10 cellular contexts compared by ENCODE assay signal in genomic region chr17:76560877-76561221, GRCh38. TPM values are rescaled to one million over a fixed set of nuclear protein-coding genes. Genes with fewer than 3 reads are reported as not detected.
DNase-seq lines count a peak whose midpoint lies in the region; TF ChIP-seq lines count a peak whose summit lies in the region.
"Had no signal": no experiment of that assay in that cellular context is flagged by ENCODE, and none has a peak within 500 bp of the region (broad histone marks: within the 10 kb centered on the region; RNA-seq: fewer than 3 reads in every experiment).

No MANE protein-coding gene starts in this region.

- TF ChIP-seq POLR2A in Peyer's patch (IDR thresholded peaks at IDR 0.05): no peak
- TF ChIP-seq POLR2A in spleen (IDR thresholded peaks at IDR 0.05): no peak

- peaks cover 44% of the 10 kb centered on the region for H4K20me1 ChIP-seq in Karpas-422 (ENCODE audit: insufficient read depth, low read depth, low read length)

- H3K9ac ChIP-seq in endodermal cell (ENCODE audit: extremely low read depth, low read length, poor library complexity, severe bottlenecking) (no peak overlapping the region), Karpas-422 (ENCODE audit: low read length) (no peak overlapping the region)

- DNase-seq in activated CD4-positive, alpha-beta T cell treated with anti-CD3 and anti-CD28 coated beads, Interleukin-2, amount 10 ng/mL, durations not matched to agents 7 days and 5 days: no peak
- DNase-seq in activated CD4-positive, alpha-beta T cell treated with anti-CD3 and anti-CD28 coated beads, Interleukin-2, amount 50 U/mL, for 1 hour: no peak
- DNase-seq in Peyer's patch: no peak
- no peak for DNase-seq in endodermal cell
- no peak for DNase-seq in spleen
- no peak for DNase-seq in HEK293T (ENCODE audit: extremely low spot score)
- no peak for DNase-seq in Karpas-422
- DNase-seq in NOMO-1 (lab: John Stamatoyannopoulos, UW; ENCODE audit: unreplicated experiment in 2 of 2): no peak
- DNase-seq: NCI-H2227 treated with DMSO at 0.1 percent for 48 hours had no signal

- CTCF ChIA-PET in activated CD4-positive, alpha-beta T cell treated with anti-CD3 and anti-CD28 coated beads, Interleukin-2, amount 10 ng/mL, durations not matched to agents 7 days and 5 days (lab: Charles Lee): interaction anchor here (0.6 to 2.7 kb wide), 4 partner anchors 25 to 1341 kb away, joined by 3 to 9 read pairs (median 4); partner anchors contain the start of gene ST6GALNAC2
- CTCF ChIA-PET in HEK293T (lab: Yijun Ruan, JAX): interaction anchor here (1.6 kb wide), 1 partner anchor 64 kb away, joined by 15 read pairs; no protein-coding TSS in a partner anchor

- peaks cover 55% of the 10 kb centered on the region for H3K4me1 Mint-ChIP-seq in activated CD4-positive, alpha-beta T cell treated with anti-CD3 and anti-CD28 coated beads, Interleukin-2, amount 10 ng/mL, durations not matched to agents 7 days and 5 days
- peaks cover 21% of the 10 kb centered on the region for H3K4me1 Mint-ChIP-seq in endodermal cell

- POLR2A ChIA-PET in activated CD4-positive, alpha-beta T cell treated with anti-CD3 and anti-CD28 coated beads, Interleukin-2, amount 10 ng/mL, durations not matched to agents 7 days and 5 days (lab: Charles Lee): interaction anchor here (1.6 kb wide), 1 partner anchor 111 kb away, joined by 4 read pairs; no protein-coding TSS in a partner anchor
- POLR2A ChIA-PET in HEK293T (lab: Yijun Ruan, JAX): interaction anchor here (0.6 to 2.0 kb wide), 4 partner anchors 38 to 153 kb away, joined by 4 to 5 read pairs (median 4); no protein-coding TSS in a partner anchor

- H3K9me2 ChIP-seq in Karpas-422 (replicated peaks; ENCODE audit: insufficient read depth, low read length): no peaks in the 10 kb centered on the region

- intact Hi-C loops in spleen (cut with DNase I; ENCODE audit: low total_unique reads): no loop called here

- H3K27me3 ChIP-seq in Peyer's patch: no peaks in the 10 kb centered on the region
- no peaks in the 10 kb centered on the region for H3K27me3 ChIP-seq in endodermal cell (ENCODE audit: control insufficient read depth, insufficient read depth, low read length, poor library complexity, severe bottlenecking)
- no peaks in the 10 kb centered on the region for H3K27me3 ChIP-seq in spleen (replicated peaks in 1 of 7)
- no peaks in the 10 kb centered on the region for H3K27me3 ChIP-seq in Karpas-422 (ENCODE audit: low read length)

- H3K36me3 Mint-ChIP-seq in activated CD4-positive, alpha-beta T cell treated with anti-CD3 and anti-CD28 coated beads, Interleukin-2, amount 10 ng/mL, durations not matched to agents 7 days and 5 days (ENCODE audit: low read depth): peaks cover 58% of the 10 kb centered on the region
- peaks cover 57% of the 10 kb centered on the region for H3K36me3 Mint-ChIP-seq in endodermal cell (ENCODE audit: low read depth)

- 92 to 99% methylated on average over 6 of the region's 6 CpGs for WGBS in endodermal cell (ENCODE audit: insufficient coverage in 1 of 2, insufficient read length in 1 of 2), 2 experiments
- WGBS in spleen, 5 donors: 55 to 77% (median 59%) methylated on average over 6 of the region's 6 CpGs

- H3K4me2 ChIP-seq in Karpas-422 (ENCODE audit: low read depth, low read length, poor library complexity, severe bottlenecking): no peak overlapping the region

- no peaks in the 10 kb centered on the region for H3K27me3 Mint-ChIP-seq in activated CD4-positive, alpha-beta T cell treated with anti-CD3 and anti-CD28 coated beads, Interleukin-2, amount 10 ng/mL, durations not matched to agents 7 days and 5 days
- no peaks in the 10 kb centered on the region for H3K27me3 Mint-ChIP-seq in endodermal cell (ENCODE audit: insufficient read depth)

- no peaks in the 10 kb centered on the region for H3K9me3 Mint-ChIP-seq in activated CD4-positive, alpha-beta T cell treated with anti-CD3 and anti-CD28 coated beads, Interleukin-2, amount 10 ng/mL, durations not matched to agents 7 days and 5 days
- no peaks in the 10 kb centered on the region for H3K9me3 Mint-ChIP-seq in endodermal cell

- peaks cover 0 to 21% (median 0%) of the 10 kb centered on the region in 3 donors for H3K36me3 ChIP-seq in Peyer's patch
- H3K36me3 ChIP-seq in endodermal cell (ENCODE audit: control insufficient read depth, insufficient read depth, low read length): peaks cover 52% of the 10 kb centered on the region
- peaks cover 0 to 65% (median 25%) of the 10 kb centered on the region in 6 donors for H3K36me3 ChIP-seq in spleen
- peaks cover 47% of the 10 kb centered on the region for H3K36me3 ChIP-seq in Karpas-422 (ENCODE audit: insufficient read depth, low read length)

- H3K79me2 ChIP-seq in Karpas-422 (ENCODE audit: low read length): peaks cover 44% of the 10 kb centered on the region

- no peak overlapping the region for H2AFZ ChIP-seq in Karpas-422 (ENCODE audit: low read length)

- H3K4me3 Mint-ChIP-seq in activated CD4-positive, alpha-beta T cell treated with anti-CD3 and anti-CD28 coated beads, Interleukin-2, amount 10 ng/mL, durations not matched to agents 7 days and 5 days: peak overlapping the region; percentile 52
- H3K4me3 Mint-ChIP-seq in endodermal cell: peak overlapping the region; percentile 94

- TF ChIP-seq CTCF in Peyer's patch (IDR thresholded peaks at IDR 0.05): no peak
- no peak for TF ChIP-seq CTCF in endodermal cell (conservative IDR thresholded peaks at IDR 0.05)
- no peak for TF ChIP-seq CTCF in spleen (IDR thresholded peaks at IDR 0.05 in 8 of 11, conservative IDR thresholded peaks at IDR 0.05 in 3 of 11)

- H3K4me3 ChIP-seq in Peyer's patch (peak overlapping the region in 1 of 4 donors; percentile 3), endodermal cell (ENCODE audit: low read length) (peak overlapping the region; percentile 47), spleen (peak overlapping the region in 3 of 8 donors; percentile 2 to 47 (median 14)), Karpas-422 (ENCODE audit: low read length) (no peak overlapping the region)

- peak overlapping the region; percentile 78 for H3K27ac Mint-ChIP-seq in activated CD4-positive, alpha-beta T cell treated with anti-CD3 and anti-CD28 coated beads, Interleukin-2, amount 10 ng/mL, durations not matched to agents 7 days and 5 days
- peak overlapping the region; percentile 64 for H3K27ac Mint-ChIP-seq in endodermal cell

- H3K4me1 ChIP-seq in Peyer's patch: peaks cover 0 to 45% (median 5%) of the 10 kb centered on the region in 4 donors
- peaks cover 5% of the 10 kb centered on the region for H3K4me1 ChIP-seq in endodermal cell (ENCODE audit: control insufficient read depth, insufficient read depth, low read length)
- H3K4me1 ChIP-seq in spleen: peaks cover 28 to 74% (median 61%) of the 10 kb centered on the region in 6 donors
- peaks cover 28% of the 10 kb centered on the region for H3K4me1 ChIP-seq in Karpas-422 (ENCODE audit: low read length)

- H3K27ac ChIP-seq in Peyer's patch (peak overlapping the region in 3 of 4 donors; percentile 35 to 55 (median 47)), endodermal cell (ENCODE audit: low read depth, low read length) (no peak overlapping the region), spleen (peak overlapping the region in 7 of 8 donors; percentile 41 to 97 (median 74)), Karpas-422 (ENCODE audit: low read length) (no peak overlapping the region)

- H3K9me3 ChIP-seq in Peyer's patch (no peaks in the 10 kb centered on the region), endodermal cell (ENCODE audit: control insufficient read depth, low read length) (no peaks in the 10 kb centered on the region), spleen (no peaks in the 10 kb centered on the region), Karpas-422 (ENCODE audit: low read length) (no peaks in the 10 kb centered on the region)

TF ChIP-seq in HEK293T, 16 proteins besides CTCF, POLR2A, EP300 and RAD21 (continues in another document):
- TF ChIP-seq ARNT (IDR thresholded peaks at IDR 0.05) (no peak), FOXM1 (IDR thresholded peaks at IDR 0.05; ENCODE audit: borderline replicate concordance) (no peak), CTBP1 (IDR thresholded peaks at IDR 0.05; ENCODE audit: borderline replicate concordance) (no peak)

RNA-seq across cellular contexts. Expression of gene PRCD, which starts 21.0 kb away (rescaled TPM):
- total RNA-seq in activated CD4-positive, alpha-beta T cell treated with anti-CD3 and anti-CD28 coated beads, Interleukin-2, amount 10 ng/mL, durations not matched to agents 7 days and 5 days: not detected
- total RNA-seq in Peyer's patch (10 to 100 TPM in 1 of 4 donors, 1 to 10 TPM in 1, not detected in 2; 1.2 to 10.7 TPM), endodermal cell (1 to 10 TPM; 3.2 to 4.8 TPM), spleen (10 to 100 TPM in 2 of 7 donors, 1 to 10 TPM in 5; 3.5 to 18.8 (median 9.2) TPM)
- polyA plus RNA-seq in endodermal cell (2013, experiment 1 of 2): 0.50 TPM
- 2.2 TPM for polyA plus RNA-seq in endodermal cell (2013, experiment 2 of 2)
- 10 to 100 TPM; 28.9 to 54.1 (median 29.6) TPM for polyA plus RNA-seq in spleen
- 0.37 and 0.69 TPM in 2 replicates for total RNA-seq in Karpas-422 (2014; rRNA removed; shearing (Covaris generic); ENCODE audit: low replicate concordance)

RNA-seq across cellular contexts. Expression of gene CYGB, which starts 23.3 kb away (rescaled TPM):
- total RNA-seq in activated CD4-positive, alpha-beta T cell treated with anti-CD3 and anti-CD28 coated beads, Interleukin-2, amount 10 ng/mL, durations not matched to agents 7 days and 5 days: not detected
- total RNA-seq in Peyer's patch (10 to 100 TPM in 3 of 4 donors, 1 to 10 TPM in 1; 5.8 to 81.7 (median 11.1) TPM), endodermal cell (1 to 10 TPM; 2.0 to 3.4 TPM), spleen (10 to 100 TPM in 3 of 7 donors, 1 to 10 TPM in 4; 5.0 to 21.0 (median 9.9) TPM)
- 3.3 TPM for polyA plus RNA-seq in endodermal cell (2013, experiment 1 of 2)
- 2.3 TPM for polyA plus RNA-seq in endodermal cell (2013, experiment 2 of 2)
- 1 to 10 TPM; 3.5 to 5.8 (median 5.5) TPM for polyA plus RNA-seq in spleen
- 0.07 TPM in 1 of 2 replicates, not detected in the other for total RNA-seq in Karpas-422 (2014; rRNA removed; shearing (Covaris generic); ENCODE audit: low replicate concordance)

RNA-seq across cellular contexts. Expression of gene ST6GALNAC2, which starts 24.8 kb away (rescaled TPM):
- total RNA-seq in activated CD4-positive, alpha-beta T cell treated with anti-CD3 and anti-CD28 coated beads, Interleukin-2, amount 10 ng/mL, durations not matched to agents 7 days and 5 days: not detected
- total RNA-seq in Peyer's patch (1 to 10 TPM in 1 of 4 donors, under 1 TPM in 1, not detected in 2; 0.94 to 2.5 TPM), endodermal cell (10 to 100 TPM; 15.1 to 26.9 TPM), spleen (10 to 100 TPM in 3 of 7 donors, 1 to 10 TPM in 4; 8.1 to 15.7 (median 9.8) TPM)
- polyA plus RNA-seq in endodermal cell (2013, experiment 1 of 2): 3.5 TPM
- 3.6 TPM for polyA plus RNA-seq in endodermal cell (2013, experiment 2 of 2)
- polyA plus RNA-seq in spleen: 1 to 10 TPM; 1.1 to 4.8 (median 1.3) TPM
- total RNA-seq in Karpas-422 (2014; rRNA removed; shearing (Covaris generic); ENCODE audit: low replicate concordance): not detected in 2 replicates
- total RNA-seq: H1 had no signal

RNA-seq across cellular contexts. Expression of gene RHBDF2, which starts 59.6 kb away (rescaled TPM):
- 10 to 100 TPM; 37.1 to 41.6 TPM for total RNA-seq in activated CD4-positive, alpha-beta T cell treated with anti-CD3 and anti-CD28 coated beads, Interleukin-2, amount 10 ng/mL, durations not matched to agents 7 days and 5 days
- total RNA-seq in Peyer's patch (100 to 1,000 TPM in 1 of 4 donors, 10 to 100 TPM in 2, 1 to 10 TPM in 1; 8.8 to 225 (median 33.0) TPM), endodermal cell (10 to 100 TPM; 28.5 to 31.1 TPM), spleen (100 to 1,000 TPM in 4 of 7 donors, 10 to 100 TPM in 3; 95.1 to 147 (median 114) TPM)
- polyA plus RNA-seq in endodermal cell (2013, experiment 1 of 2): 6.1 TPM
- polyA plus RNA-seq in endodermal cell (2013, experiment 2 of 2): 6.0 TPM
- polyA plus RNA-seq in spleen: 10 to 100 TPM; 31.4 to 72.7 (median 53.3) TPM
- total RNA-seq in Karpas-422 (2014; rRNA removed; shearing (Covaris generic); ENCODE audit: low replicate concordance): 5.1 and 5.4 TPM in 2 replicates

Comparison
In these comparisons a context has a peak if more than half of its experiments do, and no peak if none do; other contexts are left out.
1. H3K27ac ChIP-seq: peak in Peyer's patch (3 of 4) and spleen (7 of 8); none in endodermal cell (single experiment) and Karpas-422 (single experiment).